ENCODE assay signal across 1 cellular context in the genomic region with DNA sequence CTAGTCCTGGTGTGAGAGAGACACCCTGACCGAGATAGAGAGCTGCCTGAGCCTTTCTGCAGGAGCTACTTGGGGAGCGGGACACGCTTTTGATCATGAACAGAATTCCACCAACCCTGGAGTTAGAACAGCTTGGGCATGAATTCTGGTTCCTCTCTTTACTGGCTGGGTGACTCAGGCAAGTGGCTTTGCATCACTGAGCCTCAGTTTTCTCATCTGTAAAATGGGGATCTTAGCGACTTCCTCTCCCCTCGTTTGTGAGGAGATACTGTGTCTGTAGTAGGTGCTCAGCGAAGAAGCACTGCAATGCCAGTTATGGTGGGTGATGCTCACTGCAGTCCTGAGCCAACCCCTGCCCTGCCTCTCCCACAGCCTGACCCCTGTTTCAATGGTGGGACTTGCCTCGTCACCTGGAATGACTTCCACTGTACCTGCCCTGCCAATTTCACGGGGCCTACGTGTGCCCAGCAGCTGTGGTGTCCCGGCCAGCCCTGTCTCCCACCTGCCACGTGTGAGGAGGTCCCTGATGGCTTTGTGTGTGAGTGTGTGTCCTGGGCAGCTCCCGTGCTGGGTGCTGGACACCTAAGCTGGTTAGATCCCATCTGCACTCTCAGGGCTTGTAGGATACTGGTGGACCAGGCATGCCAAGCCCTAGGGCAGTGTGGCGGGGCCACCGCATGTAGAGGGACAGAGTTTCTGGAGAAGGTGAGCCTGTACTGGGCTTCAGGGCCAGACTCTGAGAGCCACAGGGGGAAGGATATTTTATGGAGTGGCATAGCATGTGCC.
TF ChIP-seq lines count a peak whose summit lies in the region.

No MANE protein-coding gene starts in this region.

TF ChIP-seq in WTC11, 78 proteins besides CTCF, POLR2A, EP300 and RAD21 (continued from another document):
- TF ChIP-seq, protein P1, sequence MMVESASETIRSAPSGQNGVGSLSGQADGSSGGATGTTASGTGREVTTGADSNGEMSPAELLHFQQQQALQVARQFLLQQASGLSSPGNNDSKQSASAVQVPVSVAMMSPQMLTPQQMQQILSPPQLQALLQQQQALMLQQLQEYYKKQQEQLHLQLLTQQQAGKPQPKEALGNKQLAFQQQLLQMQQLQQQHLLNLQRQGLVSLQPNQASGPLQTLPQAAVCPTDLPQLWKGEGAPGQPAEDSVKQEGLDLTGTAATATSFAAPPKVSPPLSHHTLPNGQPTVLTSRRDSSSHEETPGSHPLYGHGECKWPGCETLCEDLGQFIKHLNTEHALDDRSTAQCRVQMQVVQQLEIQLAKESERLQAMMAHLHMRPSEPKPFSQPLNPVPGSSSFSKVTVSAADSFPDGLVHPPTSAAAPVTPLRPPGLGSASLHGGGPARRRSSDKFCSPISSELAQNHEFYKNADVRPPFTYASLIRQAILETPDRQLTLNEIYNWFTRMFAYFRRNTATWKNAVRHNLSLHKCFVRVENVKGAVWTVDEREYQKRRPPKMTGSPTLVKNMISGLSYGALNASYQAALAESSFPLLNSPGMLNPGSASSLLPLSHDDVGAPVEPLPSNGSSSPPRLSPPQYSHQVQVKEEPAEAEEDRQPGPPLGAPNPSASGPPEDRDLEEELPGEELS (CRISPR knock-in tag; IDR thresholded peaks at IDR 0.05): no peak
- TF ChIP-seq SOX15 (CRISPR knock-in tag; IDR thresholded peaks at IDR 0.05) (no peak), FOXK1 (CRISPR knock-in tag; IDR thresholded peaks at IDR 0.05) (no peak), ZNF423 (CRISPR knock-in tag; IDR thresholded peaks at IDR 0.05) (no peak), ZNF219 (CRISPR knock-in tag; IDR thresholded peaks at IDR 0.05; ENCODE audit: borderline replicate concordance) (no peak), KAT7 (CRISPR knock-in tag; IDR thresholded peaks at IDR 0.05; ENCODE audit: borderline replicate concordance) (no peak), PRRX2 (CRISPR knock-in tag; IDR thresholded peaks at IDR 0.05) (no peak), FOXP1 (CRISPR knock-in tag; IDR thresholded peaks at IDR 0.05; ENCODE audit: borderline replicate concordance) (no peak)
- TF ChIP-seq, protein P2, sequence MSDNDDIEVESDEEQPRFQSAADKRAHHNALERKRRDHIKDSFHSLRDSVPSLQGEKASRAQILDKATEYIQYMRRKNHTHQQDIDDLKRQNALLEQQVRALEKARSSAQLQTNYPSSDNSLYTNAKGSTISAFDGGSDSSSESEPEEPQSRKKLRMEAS (CRISPR knock-in tag; IDR thresholded peaks at IDR 0.05): no peak
- TF ChIP-seq, protein P3, sequence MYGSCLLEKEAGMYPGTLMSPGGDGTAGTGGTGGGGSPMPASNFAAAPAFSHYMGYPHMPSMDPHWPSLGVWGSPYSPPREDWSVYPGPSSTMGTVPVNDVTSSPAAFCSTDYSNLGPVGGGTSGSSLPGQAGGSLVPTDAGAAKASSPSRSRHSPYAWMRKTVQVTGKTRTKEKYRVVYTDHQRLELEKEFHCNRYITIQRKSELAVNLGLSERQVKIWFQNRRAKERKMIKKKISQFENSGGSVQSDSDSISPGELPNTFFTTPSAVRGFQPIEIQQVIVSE (CRISPR knock-in tag; IDR thresholded peaks at IDR 0.05; ENCODE audit: borderline replicate concordance): no peak
